Comparison of ENCODE assay signal across 9 cellular contexts in genomic region chr2:30915485-30915884, GRCh38.
DNase-seq lines count a peak whose midpoint lies in the region; ATAC-seq and TF ChIP-seq lines count a peak whose summit lies in the region.
"Had no signal": no experiment of that assay in that cellular context is flagged by ENCODE, and none has a peak within 500 bp of the region (broad histone marks: within the 10 kb centered on the region; RNA-seq: fewer than 3 reads in every experiment).

No MANE protein-coding gene starts in this region.

- no peak overlapping the region for H2AK5ac ChIP-seq in trophoblast cell (ENCODE audit: low read length)

- no peak for TF ChIP-seq POLR2A in gastrocnemius medialis (IDR thresholded peaks at IDR 0.05)

- H3K27me3 ChIP-seq in MG63 (no peaks in the 10 kb centered on the region), trophoblast cell (ENCODE audit: insufficient read depth, low read length) (no peaks in the 10 kb centered on the region), gastrocnemius medialis (no peaks in the 10 kb centered on the region)
- H3K27me3 ChIP-seq: ascending aorta had no signal

- in situ Hi-C loops in gastrocnemius medialis (cut with MboI; ENCODE audit: low sequenced_read_pairs in 4 of 4): no loop called here

- TF ChIP-seq CTCF in GM12864 (IDR thresholded peaks at IDR 0.05; ENCODE audit: low read depth, low read length, missing control alignments) (peak; percentile 45), epithelial cell of esophagus (IDR thresholded peaks at IDR 0.05; ENCODE audit: insufficient read depth, low read depth, low read length, missing control alignments) (peak; percentile 55), gastrocnemius medialis (IDR thresholded peaks at IDR 0.05 in 4 of 5, conservative IDR thresholded peaks at IDR 0.05 in 1 of 5) (no peak)

- no peak for ATAC-seq in gastrocnemius medialis

- H3K14ac ChIP-seq in trophoblast cell (ENCODE audit: low read length): no peak overlapping the region

- H2BK12ac ChIP-seq in trophoblast cell (ENCODE audit: low read length): no peak overlapping the region

- H4K8ac ChIP-seq in trophoblast cell (ENCODE audit: low read depth, low read length): no peak overlapping the region

- WGBS in trophoblast cell (ENCODE audit: extremely low coverage, insufficient coverage, insufficient read length): no CpG with 5 or more reads among the region's 3 CpGs

- H3K9ac ChIP-seq in trophoblast cell (ENCODE audit: low read length): no peak overlapping the region

- intact Hi-C loops in gastrocnemius medialis (cut with DNase I; ENCODE audit: low total_unique reads): no loop called here

- H3K79me2 ChIP-seq in trophoblast cell (ENCODE audit: control insufficient read depth, insufficient read depth, low read length, poor library complexity): no peaks in the 10 kb centered on the region

- DNase-seq in GM12864 (ENCODE audit: low read depth): no peak
- DNase-seq in MG63: peak; percentile 20
- peak; percentile 62 for DNase-seq in epithelial cell of esophagus (ENCODE audit: low read depth)
- DNase-seq in trophoblast cell: peak; percentile 24 to 58
- DNase-seq in AG08396 (ENCODE audit: low spot score): no peak
- DNase-seq in stimulated activated CD4-positive, alpha-beta T cell treated with anti-CD3 and anti-CD28 coated beads, Interleukin-4, amount 100 ng/mL, for 24 hours: no peak
- DNase-seq in gastrocnemius medialis: no peak
- no peak for DNase-seq in activated CD8-positive, alpha-beta memory T cell treated with anti-CD3 and anti-CD28 coated beads, Interleukin-2, amount 50 U/mL, for 4 hours

- no peaks in the 10 kb centered on the region for H3K36me3 ChIP-seq in MG63
- no peaks in the 10 kb centered on the region for H3K36me3 ChIP-seq in trophoblast cell (ENCODE audit: control insufficient read depth in 1 of 2, insufficient read depth in 2 of 2, low read length in 2 of 2)
- H3K36me3 ChIP-seq in gastrocnemius medialis: no peaks in the 10 kb centered on the region
- H3K36me3 ChIP-seq: ascending aorta had no signal

- no peak overlapping the region for H3K23ac ChIP-seq in trophoblast cell (ENCODE audit: low read length)

- no peak overlapping the region for H2BK5ac ChIP-seq in trophoblast cell (ENCODE audit: low read depth, low read length, poor library complexity)

- no peak overlapping the region for H3K18ac ChIP-seq in trophoblast cell (ENCODE audit: low read length)

- H3K4me2 ChIP-seq in trophoblast cell (ENCODE audit: low read length): no peak overlapping the region

- no peak overlapping the region for H3K4ac ChIP-seq in trophoblast cell (ENCODE audit: low read depth, low read length)

- H3K4me1 ChIP-seq in trophoblast cell (ENCODE audit: control insufficient read depth in 1 of 2, insufficient read depth in 2 of 2, low read length in 2 of 2) (no peaks in the 10 kb centered on the region), gastrocnemius medialis (no peaks in the 10 kb centered on the region)
- H3K4me1 ChIP-seq: ascending aorta had no signal

- H4K91ac ChIP-seq in trophoblast cell (ENCODE audit: low read depth, low read length): no peak overlapping the region

- no peaks in the 10 kb centered on the region for H3K9me3 ChIP-seq in MG63
- no peaks in the 10 kb centered on the region for H3K9me3 ChIP-seq in trophoblast cell (ENCODE audit: insufficient read depth, low read depth, low read length)
- H3K9me3 ChIP-seq in gastrocnemius medialis: no peaks in the 10 kb centered on the region
- H3K9me3 ChIP-seq: ascending aorta had no signal

- no peak overlapping the region for H2BK120ac ChIP-seq in trophoblast cell (ENCODE audit: insufficient read depth, low read length, poor library complexity)

- H2AFZ ChIP-seq in trophoblast cell (ENCODE audit: insufficient read depth, low read length, poor library complexity): no peak overlapping the region

- H3K4me3 ChIP-seq in GM12864 (ENCODE audit: low read depth, low read length): no peak overlapping the region
- H3K4me3 ChIP-seq in MG63: no peak overlapping the region
- no peak overlapping the region for H3K4me3 ChIP-seq in epithelial cell of esophagus (ENCODE audit: low read length)
- no peak overlapping the region for H3K4me3 ChIP-seq in trophoblast cell (ENCODE audit: low read depth, low read length)
- no peak overlapping the region for H3K4me3 ChIP-seq in gastrocnemius medialis
- H3K4me3 ChIP-seq: ascending aorta had no signal

- H4K12ac ChIP-seq in trophoblast cell (ENCODE audit: low read depth, low read length): no peak overlapping the region

- no peaks in the 10 kb centered on the region for H3K79me1 ChIP-seq in trophoblast cell (ENCODE audit: low read length)

- H3K27ac ChIP-seq in trophoblast cell (ENCODE audit: low read depth, low read length) (no peak overlapping the region), gastrocnemius medialis (no peak overlapping the region)
- H3K27ac ChIP-seq: ascending aorta had no signal

Comparison
In these comparisons a context has a peak if more than half of its experiments do, and no peak if none do; other contexts are left out.
1. DNase-seq: peak in MG63 (single experiment), epithelial cell of esophagus (single experiment) and trophoblast cell (2 of 2); none in GM12864 (single experiment), AG08396 (single experiment), stimulated activated CD4-positive, alpha-beta T cell treated with anti-CD3 and anti-CD28 coated beads, Interleukin-4, amount 100 ng/mL, for 24 hours (single experiment), gastrocnemius medialis (0 of 2) and activated CD8-positive, alpha-beta memory T cell treated with anti-CD3 and anti-CD28 coated beads, Interleukin-2, amount 50 U/mL, for 4 hours (single experiment).
2. CTCF ChIP-seq: peak in GM12864 (single experiment) and epithelial cell of esophagus (single experiment); none in gastrocnemius medialis (0 of 5).